Comparison of ENCODE assay signal across 10 cellular contexts in the genomic region with DNA sequence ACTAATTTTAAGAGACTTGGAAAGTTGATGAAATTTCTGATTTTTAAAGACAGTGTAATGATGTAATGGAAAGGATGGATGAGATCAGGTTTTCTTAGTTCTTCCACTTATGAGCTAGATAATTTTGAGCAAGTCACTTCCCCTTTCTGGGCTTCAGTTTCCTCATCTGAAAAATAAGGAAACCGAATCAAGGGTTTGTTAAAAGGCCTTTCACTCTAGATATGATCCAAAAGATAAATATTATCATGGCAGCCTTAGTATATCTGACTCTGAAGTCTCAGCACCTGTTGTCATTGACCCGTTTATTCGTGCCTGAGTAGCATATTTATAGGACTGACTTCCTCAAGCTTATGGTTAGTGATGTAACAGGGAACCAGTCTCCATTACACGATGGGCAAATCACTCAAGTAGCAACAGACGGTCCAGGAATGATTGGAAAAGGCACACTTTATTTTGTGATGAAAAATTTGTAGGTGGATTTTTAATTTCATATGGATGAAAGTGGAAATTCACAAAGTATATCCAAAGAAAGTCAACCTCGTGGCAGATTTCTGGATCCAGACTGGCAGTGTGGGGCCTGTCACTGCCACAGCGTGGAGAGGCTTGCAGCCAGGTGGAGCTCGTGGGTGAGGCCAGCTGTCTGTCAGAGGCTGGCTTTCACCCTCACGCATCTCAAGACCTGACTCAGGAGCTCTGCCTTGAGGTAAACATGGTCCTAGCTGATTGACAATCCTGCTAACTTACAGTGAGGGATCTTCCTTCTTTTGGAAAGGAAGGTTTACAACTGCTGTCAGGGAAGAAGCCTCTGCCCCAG.
DNase-seq lines count a peak whose midpoint lies in the region; ATAC-seq and TF ChIP-seq lines count a peak whose summit lies in the region.
"Had no signal": no experiment of that assay in that cellular context is flagged by ENCODE, and none has a peak within 500 bp of the region (broad histone marks: within the 10 kb centered on the region; RNA-seq: fewer than 3 reads in every experiment).

No MANE protein-coding gene starts in this region.

- no peaks in the 10 kb centered on the region for H3K9me3 ChIP-seq in mesenchymal stem cell (ENCODE audit: control insufficient read depth, low read length)
- H3K9me3 ChIP-seq in right cardiac atrium (ENCODE audit: control insufficient read depth, low read length): no peaks in the 10 kb centered on the region

- DNase-seq in CD14-positive monocyte (ENCODE audit: low spot score) (peak; percentile 45), mesenchymal stem cell (no peak), right cardiac atrium (no peak), left colon (no peak), DMS114 treated with DMSO at 0.1 percent for 48 hours (lab: John Stamatoyannopoulos, UW; ENCODE audit: unreplicated experiment) (no peak)
- DNase-seq: left ventricle myocardium superior had no signal

- no peak overlapping the region for H2BK15ac ChIP-seq in mesenchymal stem cell (ENCODE audit: low read depth, poor library complexity, severe bottlenecking)

- H4K8ac ChIP-seq in mesenchymal stem cell (ENCODE audit: low read length): no peak overlapping the region

- H3K27me3 ChIP-seq in mesenchymal stem cell (ENCODE audit: control insufficient read depth in 1 of 2, insufficient read depth in 1 of 2, low read length in 2 of 2) (peaks cover 4 to 32% of the 10 kb centered on the region in 2 experiments), right cardiac atrium (ENCODE audit: control insufficient read depth, insufficient read depth) (no peaks in the 10 kb centered on the region)

- ATAC-seq in GM18502 (IDR thresholded peaks at IDR 0.05; ENCODE audit: poor library complexity, unreplicated experiment) (peak; percentile 48), HG03095 (IDR thresholded peaks at IDR 0.05; ENCODE audit: unreplicated experiment) (peak; percentile 34), right cardiac atrium (no peak), left colon (no peak)
- ATAC-seq: left ventricle myocardium superior, Panc1 had no signal

- H3K18ac ChIP-seq in mesenchymal stem cell (ENCODE audit: low read depth in 1 of 2, low read length in 2 of 2): no peak overlapping the region

- no peak overlapping the region for H3K27ac ChIP-seq in VCaP
- no peak overlapping the region for H3K27ac ChIP-seq in mesenchymal stem cell (ENCODE audit: low read length, poor library complexity, severe bottlenecking)
- no peak overlapping the region for H3K27ac ChIP-seq in right cardiac atrium (ENCODE audit: low read length)

- H3K4me1 ChIP-seq in mesenchymal stem cell (ENCODE audit: control insufficient read depth, insufficient read depth, low read depth, low read length): no peaks in the 10 kb centered on the region
- no peaks in the 10 kb centered on the region for H3K4me1 ChIP-seq in right cardiac atrium (ENCODE audit: control insufficient read depth, insufficient read depth, low read length)

- no peak overlapping the region for H2BK5ac ChIP-seq in mesenchymal stem cell (ENCODE audit: low read depth, low read length, poor library complexity, severe bottlenecking)

- H2BK120ac ChIP-seq in mesenchymal stem cell (ENCODE audit: low read depth, low read length): no peak overlapping the region

- H3K27me3 Mint-ChIP-seq in CD14-positive monocyte (ENCODE audit: low read depth in 3 of 3): peaks cover 0 to 13% (median 0%) of the 10 kb centered on the region in 3 donors

- no peak overlapping the region for H4K91ac ChIP-seq in mesenchymal stem cell (ENCODE audit: low read length)

- no peak overlapping the region for H3K23ac ChIP-seq in mesenchymal stem cell (ENCODE audit: low read length in 2 of 2)

- no peak overlapping the region for H3K4me2 ChIP-seq in mesenchymal stem cell (ENCODE audit: low read length, poor library complexity, severe bottlenecking)

- TF ChIP-seq CTCF in CD14-positive monocyte (IDR thresholded peaks at IDR 0.05) (no peak), VCaP (conservative IDR thresholded peaks at IDR 0.05) (peak; percentile 5; the same call in 1 of the 2 replicates)

- H3K4me3 ChIP-seq in mesenchymal stem cell (ENCODE audit: insufficient read depth in 1 of 2, low read depth in 1 of 2, low read length in 2 of 2) (no peak overlapping the region), right cardiac atrium (ENCODE audit: low read length) (no peak overlapping the region)

- no peak overlapping the region for H3K4me3 Mint-ChIP-seq in CD14-positive monocyte

- no peaks in the 10 kb centered on the region for H3K36me3 ChIP-seq in mesenchymal stem cell (ENCODE audit: control insufficient read depth in 1 of 2, insufficient read depth in 2 of 2, low read depth in 1 of 2, low read length in 2 of 2)

- H3K4me1 Mint-ChIP-seq in CD14-positive monocyte: peaks cover 57% of the 10 kb centered on the region

- peak overlapping the region; percentile 94 to 96 (median 95) for H3K27ac Mint-ChIP-seq in CD14-positive monocyte

- H3K4ac ChIP-seq in mesenchymal stem cell (ENCODE audit: low read depth in 1 of 2, low read length in 2 of 2): no peak overlapping the region

- intact Hi-C loops in CD14-positive monocyte (cut with micrococcal nuclease) (loop anchor here in 1 of 2 donors (5.0 kb wide), 2 partner anchors 44 to 71 kb away; no protein-coding TSS in a partner anchor), right cardiac atrium (cut with DNase I) (no loop called here), left colon (cut with DNase I, micrococcal nuclease) (no loop called here)

- no peak overlapping the region for H2AFZ ChIP-seq in mesenchymal stem cell (ENCODE audit: low read depth, low read length)

- peaks cover 0 to 2% (median 0%) of the 10 kb centered on the region in 7 donors for H3K9me3 Mint-ChIP-seq in CD14-positive monocyte

- WGBS in mesenchymal stem cell: 76% methylated on average over 9 of the region's 9 CpGs
- 69% methylated on average over 9 of the region's 9 CpGs for WGBS in right cardiac atrium

- H3K9ac ChIP-seq in mesenchymal stem cell (ENCODE audit: low read length): no peak overlapping the region

- no peak overlapping the region for H3K14ac ChIP-seq in mesenchymal stem cell (ENCODE audit: low read length in 2 of 2)

- peaks cover 3 to 6% of the 10 kb centered on the region in 2 donors for H3K36me3 Mint-ChIP-seq in CD14-positive monocyte

- no peak overlapping the region for H2BK12ac ChIP-seq in mesenchymal stem cell (ENCODE audit: low read length in 2 of 2)

- no peak overlapping the region for H2AK5ac ChIP-seq in mesenchymal stem cell (ENCODE audit: low read length, severe bottlenecking)

- H3K79me1 ChIP-seq in mesenchymal stem cell (replicated peaks; ENCODE audit: low read length, poor library complexity, severe bottlenecking): no peaks in the 10 kb centered on the region

Comparison
In these comparisons a context has a peak if more than half of its experiments do, and no peak if none do; other contexts are left out.
1. ATAC-seq: peak in GM18502 (single experiment) and HG03095 (single experiment); none in right cardiac atrium (0 of 2) and left colon (single experiment).